Comparison of ENCODE assay signal across 8 cellular contexts in the genomic region with DNA sequence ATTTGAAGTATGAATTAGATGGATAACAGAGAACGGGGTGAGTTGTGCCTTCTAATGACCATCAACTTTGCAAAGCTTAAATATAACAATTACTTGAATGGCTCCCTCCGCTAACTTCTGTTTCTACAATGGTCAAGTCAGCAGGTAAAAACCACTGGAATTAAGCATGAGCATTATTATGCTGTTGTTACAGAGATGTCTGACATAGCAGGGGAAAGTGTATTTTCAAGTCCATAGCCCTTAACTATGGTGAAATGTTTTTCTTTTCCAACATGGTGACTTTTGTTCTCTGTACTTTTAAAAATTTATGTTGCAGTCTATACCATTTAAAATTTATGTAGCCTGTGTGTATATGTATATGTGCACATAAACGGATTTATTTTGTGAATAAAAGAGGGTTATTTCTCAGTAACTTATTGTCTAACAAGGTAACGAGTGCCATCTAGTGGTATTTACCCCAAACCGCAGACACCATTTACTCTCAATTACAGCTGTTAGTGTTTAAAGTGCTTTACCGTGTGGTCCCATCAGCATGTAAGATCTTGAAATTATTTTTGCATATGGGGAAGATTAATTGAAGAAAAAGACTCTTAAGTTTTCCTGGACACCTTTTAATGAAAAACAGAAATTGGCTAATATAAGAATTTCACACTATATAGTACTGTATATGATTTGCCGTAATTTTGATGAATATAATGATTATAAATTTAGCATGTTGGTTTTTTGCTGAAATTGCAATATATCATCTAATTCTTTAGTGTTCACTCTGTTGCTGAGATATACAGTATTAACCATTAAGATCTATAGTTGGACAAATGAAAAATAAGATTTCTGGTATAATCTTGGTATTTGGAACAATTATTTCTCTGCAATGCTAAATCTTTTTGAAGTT.
DNase-seq lines count a peak whose midpoint lies in the region; FAIRE-seq and TF ChIP-seq lines count a peak whose summit lies in the region.

No MANE protein-coding gene starts in this region.

- H3K4me1 ChIP-seq in H9 (ENCODE audit: insufficient read depth, low read length) (no peaks in the 10 kb centered on the region), keratinocyte (ENCODE audit: control insufficient read depth, extremely low read depth, insufficient read depth, low read length) (peaks cover 10% of the 10 kb centered on the region), testis (no peaks in the 10 kb centered on the region)

- H3K27me3 Mint-ChIP-seq in H9 (ENCODE audit: low read depth): no peaks in the 10 kb centered on the region

- intact Hi-C loops in testis (cut with DNase I; ENCODE audit: low total_unique reads): no loop called here

- H3K27me3 ChIP-seq in H9 (ENCODE audit: insufficient read depth, low read length) (no peaks in the 10 kb centered on the region), keratinocyte (ENCODE audit: control insufficient read depth, extremely low read depth, insufficient read depth, low read length) (no peaks in the 10 kb centered on the region), testis (no peaks in the 10 kb centered on the region)

- H3K4ac ChIP-seq in H9 (ENCODE audit: low read depth, low read length): no peak overlapping the region

- no peak overlapping the region for H2BK5ac ChIP-seq in H9 (ENCODE audit: insufficient read length, low read length)

- H4K8ac ChIP-seq in H9 (replicated peaks; ENCODE audit: insufficient read length, low read depth, low read length): no peak overlapping the region

- peaks cover 6 to 8% (median 7%) of the 10 kb centered on the region in 3 experiments; a peak in 5 of 7 replicates for H3K36me3 Mint-ChIP-seq in H9 (ENCODE audit: insufficient read depth in 1 of 3, low read depth in 3 of 3)

- no peak overlapping the region for H2BK120ac ChIP-seq in H9 (ENCODE audit: low read depth, low read length, poor library complexity, severe bottlenecking)

- H4K5ac ChIP-seq in H9 (ENCODE audit: insufficient read length, low read depth, low read length): no peak overlapping the region

- H3K4me3 ChIP-seq in keratinocyte (ENCODE audit: control insufficient read depth in 2 of 3, extremely low read depth in 1 of 3, insufficient read depth in 2 of 3, low read depth in 1 of 3, low read length in 3 of 3) (no peak overlapping the region), testis (no peak overlapping the region)

- H3K14ac ChIP-seq in H9 (ENCODE audit: insufficient read depth, low read length): no peak overlapping the region

- no peaks in the 10 kb centered on the region for H3K9me1 ChIP-seq in keratinocyte (ENCODE audit: control insufficient read depth, extremely low read depth, insufficient read depth, low read length)

- H3T11ph ChIP-seq in H9 (ENCODE audit: low read length): no peak overlapping the region

- no peak overlapping the region for H4K91ac ChIP-seq in H9 (ENCODE audit: insufficient read length, low read depth, low read length)

- H3K79me2 ChIP-seq in H9 (ENCODE audit: insufficient read depth, low read length) (no peaks in the 10 kb centered on the region; the same call in 1 of the 2 replicates), keratinocyte (ENCODE audit: control insufficient read depth, insufficient read depth, low read length) (peaks cover 15% of the 10 kb centered on the region)

- H4K20me1 ChIP-seq in H9 (ENCODE audit: control insufficient read depth, insufficient read depth, insufficient read length): no peaks in the 10 kb centered on the region
- H4K20me1 ChIP-seq in keratinocyte (ENCODE audit: control insufficient read depth, extremely low read depth, insufficient read depth, low read length): no peaks in the 10 kb centered on the region

- no peak overlapping the region for H2BK20ac ChIP-seq in H9 (ENCODE audit: low read depth, low read length, poor library complexity, severe bottlenecking)

- no peak overlapping the region for H3K4me3 Mint-ChIP-seq in H9

- no peak for TF ChIP-seq POLR2A in testis (IDR thresholded peaks at IDR 0.05)

- H3K36me3 ChIP-seq in keratinocyte (ENCODE audit: control insufficient read depth in 2 of 2, extremely low read depth in 1 of 2, insufficient read depth in 2 of 2, low read length in 2 of 2) (peaks cover 0 to 1% of the 10 kb centered on the region in 2 experiments), testis (ENCODE audit: low read depth, missing control alignments) (no peaks in the 10 kb centered on the region)

- no peak overlapping the region for H3K4me2 ChIP-seq in H9 (ENCODE audit: insufficient read depth, insufficient read length, low read length)
- H3K4me2 ChIP-seq in keratinocyte (ENCODE audit: control insufficient read depth, extremely low read depth, insufficient read depth, low read depth, low read length): no peak overlapping the region

- H3K79me1 ChIP-seq in H9 (ENCODE audit: insufficient read depth, low read depth, low read length, poor library complexity, severe bottlenecking): no peaks in the 10 kb centered on the region

- no peak overlapping the region for H3K56ac ChIP-seq in H9 (ENCODE audit: insufficient read length, low read depth, low read length)

- H3K23ac ChIP-seq in H9 (ENCODE audit: insufficient read length, low read depth, low read length): no peak overlapping the region

- no CpG with 5 or more reads among the region's 7 CpGs for WGBS in H9 (ENCODE audit: extremely low coverage, insufficient read length, low lambda C conversion rate)
- WGBS in testis, 2 donors: 80 to 83% methylated on average over 7 of the region's 7 CpGs

- FAIRE-seq in keratinocyte (lab: Jason Lieb, UNC): peak; percentile 9

- H3K23me2 ChIP-seq in H9 (ENCODE audit: insufficient read length, low read depth, low read length, poor library complexity, severe bottlenecking): no peaks in the 10 kb centered on the region

- peaks cover 23 to 25% of the 10 kb centered on the region in 2 experiments for H3K4me1 Mint-ChIP-seq in H9

- no peak overlapping the region for H2BK15ac ChIP-seq in H9 (ENCODE audit: low read depth, low read length)

- H3K27ac ChIP-seq in H9 (ENCODE audit: insufficient read length, low read depth, low read length) (no peak overlapping the region), keratinocyte (ENCODE audit: control insufficient read depth, insufficient read depth, low read length) (no peak overlapping the region), testis (no peak overlapping the region)

- no peaks in the 10 kb centered on the region for H3K9me3 ChIP-seq in H9 (ENCODE audit: control insufficient read depth, low read depth, low read length)
- H3K9me3 ChIP-seq in keratinocyte (ENCODE audit: control insufficient read depth, low read depth, low read length): no peaks in the 10 kb centered on the region
- no peaks in the 10 kb centered on the region for H3K9me3 ChIP-seq in testis

- dilution Hi-C loops in keratinocyte (cut with MboI; ENCODE audit: extremely low pct_ligation_motif_present, low sequenced_read_pairs): no loop called here

- peak; percentile 3 to 5 for DNase-seq in activated CD8-positive, alpha-beta memory T cell treated with anti-CD3 and anti-CD28 coated beads for 1 hour (ENCODE audit: extremely low read depth in 1 of 2, low read depth in 1 of 2)
- DNase-seq in activated CD8-positive, alpha-beta memory T cell treated with anti-CD3 and anti-CD28 coated beads, Interleukin-2, amount 50 U/mL, for 48 hours: no peak
- DNase-seq in H9: peak; percentile 31
- DNase-seq in NCI-H1694 treated with DMSO at 0.1 percent for 48 hours (lab: John Stamatoyannopoulos, UW): peak; percentile 50
- peak; percentile 31 for DNase-seq in activated CD8-positive, alpha-beta memory T cell treated with anti-CD3 and anti-CD28 coated beads, Interleukin-2, amount 50 U/mL, for 4 hours
- no peak for DNase-seq in keratinocyte (ENCODE audit: low read depth, low spot score)
- DNase-seq in testis: peak; percentile 22
- DNase-seq in islet precursor cell: no peak

- H3K9ac ChIP-seq in H9 (ENCODE audit: extremely low read depth, insufficient read length, low read length) (no peak overlapping the region), keratinocyte (ENCODE audit: control insufficient read depth, extremely low read depth, insufficient read depth, low read length) (no peak overlapping the region)

- H3K9me3 Mint-ChIP-seq in H9: no peaks in the 10 kb centered on the region

- H2AK5ac ChIP-seq in H9 (ENCODE audit: insufficient read length, low read length): no peak overlapping the region

- no peak overlapping the region for H3K18ac ChIP-seq in H9 (ENCODE audit: insufficient read length, low read depth, low read length)

- no peak overlapping the region for H3K27ac Mint-ChIP-seq in H9

- no peak overlapping the region for H2AFZ ChIP-seq in H9 (ENCODE audit: low read length)
- no peak overlapping the region for H2AFZ ChIP-seq in keratinocyte (ENCODE audit: control insufficient read depth, low read length)

- H2BK12ac ChIP-seq in H9 (ENCODE audit: insufficient read length, low read depth, low read length): no peak overlapping the region

- peak; percentile 92 for TF ChIP-seq CTCF in H9 (conservative IDR thresholded peaks at IDR 0.05)
- peak; percentile 38 to 65 (median 63) for TF ChIP-seq CTCF in keratinocyte (optimal IDR thresholded peaks at IDR 0.05 in 1 of 3, IDR thresholded peaks at IDR 0.05 in 1 of 3, conservative IDR thresholded peaks at IDR 0.05 in 1 of 3; ENCODE audit: extremely low read depth in 1 of 3, insufficient read depth in 2 of 3, low read length in 3 of 3)
- TF ChIP-seq CTCF in testis (IDR thresholded peaks at IDR 0.05): peak in 1 of 3 experiments; percentile 35

Comparison
In these comparisons a context has a peak if more than half of its experiments do, and no peak if none do; other contexts are left out.
1. DNase-seq: peak in activated CD8-positive, alpha-beta memory T cell treated with anti-CD3 and anti-CD28 coated beads for 1 hour (2 of 2), H9 (single experiment), NCI-H1694 treated with DMSO at 0.1 percent for 48 hours (single experiment), activated CD8-positive, alpha-beta memory T cell treated with anti-CD3 and anti-CD28 coated beads, Interleukin-2, amount 50 U/mL, for 4 hours (single experiment) and testis (single experiment); none in activated CD8-positive, alpha-beta memory T cell treated with anti-CD3 and anti-CD28 coated beads, Interleukin-2, amount 50 U/mL, for 48 hours (single experiment), keratinocyte (single experiment) and islet precursor cell (single experiment).